ENCODE assay signal across 27 cellular contexts in the genomic region with DNA sequence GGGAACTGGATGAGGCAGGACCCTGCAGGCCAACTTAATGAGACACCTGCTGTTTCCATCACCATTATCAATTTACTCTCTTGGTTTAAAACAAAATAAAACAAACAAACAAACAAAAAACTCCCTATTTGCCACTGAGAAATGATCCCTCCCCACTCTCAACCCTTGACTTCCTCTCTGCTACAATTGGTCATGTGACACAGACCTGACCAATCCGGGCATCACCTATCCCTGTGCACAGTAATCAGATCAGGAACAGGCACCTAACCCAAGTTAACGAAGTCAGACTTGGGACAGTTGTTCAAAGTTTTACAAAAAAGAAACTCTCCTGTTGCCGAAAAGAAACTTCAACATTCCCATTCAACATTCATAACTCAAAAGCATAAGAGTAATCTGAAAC. TPM values are rescaled to one million over a fixed set of nuclear protein-coding genes. Genes with fewer than 3 reads are reported as not detected.
DNase-seq lines count a peak whose midpoint lies in the region; ATAC-seq and TF ChIP-seq lines count a peak whose summit lies in the region.
"Had no signal": no experiment of that assay in that cellular context is flagged by ENCODE, and none has a peak within 500 bp of the region (broad histone marks: within the 10 kb centered on the region; RNA-seq: fewer than 3 reads in every experiment).

No MANE protein-coding gene starts in this region.

- 58 to 89% methylated on average over 3 of the region's 3 CpGs for WGBS in testis, 2 donors
- WGBS in hepatocyte (ENCODE audit: low lambda C conversion rate, missing lambda C conversion rate): 89% methylated on average over 3 of the region's 3 CpGs

- TF ChIP-seq CTCF in testis (IDR thresholded peaks at IDR 0.05): no peak
- no peak for TF ChIP-seq CTCF in hepatocyte (IDR thresholded peaks at IDR 0.05; ENCODE audit: poor library complexity)

- CTCF ChIA-PET in activated CD4-positive, alpha-beta memory T cell treated with anti-CD3 and anti-CD28 coated beads for 36 hours (lab: Charles Lee): no interaction called here
- CTCF ChIA-PET in activated CD4-positive, alpha-beta memory T cell treated with anti-CD3 and anti-CD28 coated beads, Interleukin-2, amount 10 ng/mL, durations not matched to agents 7 days and 5 days (lab: Charles Lee): no interaction called here

- H3K27ac Mint-ChIP-seq in activated CD4-positive, alpha-beta memory T cell treated with anti-CD3 and anti-CD28 coated beads for 36 hours: no peak overlapping the region
- H3K27ac Mint-ChIP-seq in activated CD4-positive, alpha-beta memory T cell treated with anti-CD3 and anti-CD28 coated beads, Interleukin-2, amount 10 ng/mL, durations not matched to agents 7 days and 5 days: no peak overlapping the region
- H3K27ac Mint-ChIP-seq in activated naive CD8-positive, alpha-beta T cell: peak overlapping the region; percentile 94
- H3K27ac Mint-ChIP-seq: activated naive CD4-positive, alpha-beta T cell treated with anti-CD3 and anti-CD28 coated beads, Interleukin-2, amount 10 ng/mL, durations not matched to agents 7 days and 5 days; B cell; naive B cell had no signal

- no peaks in the 10 kb centered on the region for H3K79me2 ChIP-seq in hepatocyte

- no peaks in the 10 kb centered on the region for H3K27me3 Mint-ChIP-seq in activated CD4-positive, alpha-beta memory T cell treated with anti-CD3 and anti-CD28 coated beads for 36 hours
- no peaks in the 10 kb centered on the region for H3K27me3 Mint-ChIP-seq in activated CD4-positive, alpha-beta memory T cell treated with anti-CD3 and anti-CD28 coated beads, Interleukin-2, amount 10 ng/mL, durations not matched to agents 7 days and 5 days
- no peaks in the 10 kb centered on the region for H3K27me3 Mint-ChIP-seq in activated naive CD8-positive, alpha-beta T cell
- H3K27me3 Mint-ChIP-seq: activated naive CD4-positive, alpha-beta T cell treated with anti-CD3 and anti-CD28 coated beads, Interleukin-2, amount 10 ng/mL, durations not matched to agents 7 days and 5 days; B cell had no signal

- no peak overlapping the region for H3K4me2 ChIP-seq in hepatocyte

- no peaks in the 10 kb centered on the region for H3K9me2 ChIP-seq in hepatocyte (replicated peaks; ENCODE audit: insufficient read depth)

- no peak for TF ChIP-seq POLR2A in testis (IDR thresholded peaks at IDR 0.05)

- H3K9me3 Mint-ChIP-seq in activated CD4-positive, alpha-beta memory T cell treated with anti-CD3 and anti-CD28 coated beads for 36 hours: no peaks in the 10 kb centered on the region
- H3K9me3 Mint-ChIP-seq in activated CD4-positive, alpha-beta memory T cell treated with anti-CD3 and anti-CD28 coated beads, Interleukin-2, amount 10 ng/mL, durations not matched to agents 7 days and 5 days: peaks cover 2% of the 10 kb centered on the region
- H3K9me3 Mint-ChIP-seq in activated naive CD8-positive, alpha-beta T cell (ENCODE audit: low read depth): peaks cover 8% of the 10 kb centered on the region
- H3K9me3 Mint-ChIP-seq: activated naive CD4-positive, alpha-beta T cell treated with anti-CD3 and anti-CD28 coated beads, Interleukin-2, amount 10 ng/mL, durations not matched to agents 7 days and 5 days; H9 had no signal

- H3K4me3 Mint-ChIP-seq in activated CD4-positive, alpha-beta memory T cell treated with anti-CD3 and anti-CD28 coated beads for 36 hours: no peak overlapping the region
- H3K4me3 Mint-ChIP-seq in activated CD4-positive, alpha-beta memory T cell treated with anti-CD3 and anti-CD28 coated beads, Interleukin-2, amount 10 ng/mL, durations not matched to agents 7 days and 5 days: no peak overlapping the region
- peak overlapping the region; percentile 27 for H3K4me3 Mint-ChIP-seq in activated naive CD8-positive, alpha-beta T cell
- H3K4me3 Mint-ChIP-seq: activated naive CD4-positive, alpha-beta T cell treated with anti-CD3 and anti-CD28 coated beads, Interleukin-2, amount 10 ng/mL, durations not matched to agents 7 days and 5 days; B cell; H9; naive B cell had no signal

- intact Hi-C loops in activated CD4-positive, alpha-beta memory T cell treated with anti-CD3 and anti-CD28 coated beads for 36 hours (cut with micrococcal nuclease): no loop called here
- intact Hi-C loops in testis (cut with DNase I; ENCODE audit: low total_unique reads): no loop called here

- H4K20me1 ChIP-seq in hepatocyte (ENCODE audit: insufficient read depth, poor library complexity, severe bottlenecking): no peaks in the 10 kb centered on the region

- H3K4me3 ChIP-seq in testis (no peak overlapping the region), hepatocyte (no peak overlapping the region)
- H3K4me3 ChIP-seq: tibial nerve had no signal

- H3K4me1 ChIP-seq in testis: no peaks in the 10 kb centered on the region
- H3K4me1 ChIP-seq in hepatocyte (ENCODE audit: insufficient read depth): no peaks in the 10 kb centered on the region
- H3K4me1 ChIP-seq: Caco-2, tibial nerve had no signal

- H3K36me3 Mint-ChIP-seq in activated CD4-positive, alpha-beta memory T cell treated with anti-CD3 and anti-CD28 coated beads for 36 hours: peaks cover 2% of the 10 kb centered on the region
- H3K36me3 Mint-ChIP-seq in activated CD4-positive, alpha-beta memory T cell treated with anti-CD3 and anti-CD28 coated beads, Interleukin-2, amount 10 ng/mL, durations not matched to agents 7 days and 5 days (ENCODE audit: low read depth): no peaks in the 10 kb centered on the region
- peaks cover 21% of the 10 kb centered on the region for H3K36me3 Mint-ChIP-seq in activated naive CD8-positive, alpha-beta T cell
- H3K36me3 Mint-ChIP-seq: naive B cell had no signal

- H3K4me1 Mint-ChIP-seq in activated CD4-positive, alpha-beta memory T cell treated with anti-CD3 and anti-CD28 coated beads for 36 hours (ENCODE audit: low read depth): peaks cover 54% of the 10 kb centered on the region
- peaks cover 19% of the 10 kb centered on the region for H3K4me1 Mint-ChIP-seq in activated CD4-positive, alpha-beta memory T cell treated with anti-CD3 and anti-CD28 coated beads, Interleukin-2, amount 10 ng/mL, durations not matched to agents 7 days and 5 days
- peaks cover 81% of the 10 kb centered on the region for H3K4me1 Mint-ChIP-seq in activated naive CD8-positive, alpha-beta T cell (ENCODE audit: low read depth)
- H3K4me1 Mint-ChIP-seq: B cell, naive B cell had no signal

- no peak overlapping the region for H2AFZ ChIP-seq in hepatocyte

- H3K27me3 ChIP-seq in testis: no peaks in the 10 kb centered on the region
- no peaks in the 10 kb centered on the region for H3K27me3 ChIP-seq in hepatocyte
- H3K27me3 ChIP-seq: tibial nerve had no signal

- peak; percentile 31 for DNase-seq in activated CD4-positive, alpha-beta memory T cell treated with anti-CD3 and anti-CD28 coated beads for 36 hours
- DNase-seq in activated CD4-positive, alpha-beta memory T cell treated with anti-CD3 and anti-CD28 coated beads, Interleukin-2, amount 10 ng/mL, durations not matched to agents 7 days and 5 days: no peak
- DNase-seq in testis: peak; percentile 25
- no peak for DNase-seq in HUDEP-2 (lab: John Stamatoyannopoulos, UW; ENCODE audit: unreplicated experiment in 76 of 76)
- DNase-seq in hepatocyte (ENCODE audit: low spot score): no peak
- DNase-seq: activated CD4-positive, alpha-beta T cell treated with anti-CD3 and anti-CD28 coated beads, Interleukin-2, amount 50 U/mL, for 1 hour; activated naive CD4-positive, alpha-beta T cell treated with anti-CD3 and anti-CD28 coated beads, Interleukin-2, amount 10 ng/mL, durations not matched to agents 7 days and 5 days; activated T-cell treated with anti-CD3 and anti-CD28 coated beads for 4 hours; Caco-2; central memory CD4-positive, alpha-beta T cell; H9; left cardiac atrium; mesendoderm; naive B cell; NCI-H1105 treated with DMSO at 0.1 percent for 48 hours; NCI-H2081 treated with DMSO at 0.1 percent for 48 hours; NK-92 treated with Interleukin-12 subunit alpha and Interleukin-12 subunit beta, amount 100 ng/mL, for 24 hours; stimulated activated CD4-positive, alpha-beta T cell treated with anti-CD3 and anti-CD28 coated beads, Interleukin-2, amount 100 ng/mL, for 48 hours; stimulated activated naive CD4-positive, alpha-beta T cell treated with Interleukin-2 at 50 U/mL for 16 hours had no signal

- POLR2A ChIA-PET in activated CD4-positive, alpha-beta memory T cell treated with anti-CD3 and anti-CD28 coated beads for 36 hours (lab: Charles Lee): no interaction called here
- POLR2A ChIA-PET in activated CD4-positive, alpha-beta memory T cell treated with anti-CD3 and anti-CD28 coated beads, Interleukin-2, amount 10 ng/mL, durations not matched to agents 7 days and 5 days (lab: Charles Lee): no interaction called here

- ATAC-seq in HG02870 (IDR thresholded peaks at IDR 0.05; ENCODE audit: unreplicated experiment) (peak; percentile 48), GM18868 (IDR thresholded peaks at IDR 0.05; ENCODE audit: unreplicated experiment) (no peak)
- ATAC-seq: left cardiac atrium had no signal

- no peaks in the 10 kb centered on the region for H3K36me3 ChIP-seq in testis (ENCODE audit: low read depth, missing control alignments)
- H3K36me3 ChIP-seq in hepatocyte (replicated peaks; ENCODE audit: insufficient read depth, low read depth): no peaks in the 10 kb centered on the region
- H3K36me3 ChIP-seq: tibial nerve had no signal

- H3K27ac ChIP-seq in testis (no peak overlapping the region), hepatocyte (no peak overlapping the region)
- H3K27ac ChIP-seq: tibial nerve had no signal

- no peaks in the 10 kb centered on the region for H3K9me3 ChIP-seq in testis
- H3K9me3 ChIP-seq in hepatocyte (ENCODE audit: low read depth): no peaks in the 10 kb centered on the region
- H3K9me3 ChIP-seq: Caco-2, tibial nerve had no signal

RNA-seq across cellular contexts. Expression of a gene that starts 58.4 kb away (rescaled TPM):
- 10 to 100 TPM; 40.5 to 43.5 TPM for total RNA-seq in activated CD4-positive, alpha-beta memory T cell treated with anti-CD3 and anti-CD28 coated beads for 36 hours
- 10 to 100 TPM; 10.1 to 10.5 TPM for total RNA-seq in activated CD4-positive, alpha-beta memory T cell treated with anti-CD3 and anti-CD28 coated beads, Interleukin-2, amount 10 ng/mL, durations not matched to agents 7 days and 5 days
- 10 to 100 TPM in 1 of 2 donors, 1 to 10 TPM in 1; 9.0 to 10.6 TPM for total RNA-seq in testis
- 4.2 TPM for polyA plus RNA-seq in testis (ENCODE audit: insufficient read depth, low read depth, low replicate concordance)
- 22.2 and 31.3 TPM in 2 replicates for total RNA-seq in hepatocyte
- 6.5 and 7.4 TPM in 2 replicates for polyA plus RNA-seq in hepatocyte
- total RNA-seq: B cell, dermis microvascular lymphatic vessel endothelial cell, LHCN-M2, osteocyte had no signal

Comparison
In these comparisons a context has a peak if more than half of its experiments do, and no peak if none do; other contexts are left out.
1. DNase-seq: peak in activated CD4-positive, alpha-beta memory T cell treated with anti-CD3 and anti-CD28 coated beads for 36 hours (single experiment) and testis (single experiment); none in activated CD4-positive, alpha-beta memory T cell treated with anti-CD3 and anti-CD28 coated beads, Interleukin-2, amount 10 ng/mL, durations not matched to agents 7 days and 5 days (single experiment), HUDEP-2 (0 of 76) and hepatocyte (single experiment).